Comparison of ENCODE assay signal across 1 cellular context in the genomic region with DNA sequence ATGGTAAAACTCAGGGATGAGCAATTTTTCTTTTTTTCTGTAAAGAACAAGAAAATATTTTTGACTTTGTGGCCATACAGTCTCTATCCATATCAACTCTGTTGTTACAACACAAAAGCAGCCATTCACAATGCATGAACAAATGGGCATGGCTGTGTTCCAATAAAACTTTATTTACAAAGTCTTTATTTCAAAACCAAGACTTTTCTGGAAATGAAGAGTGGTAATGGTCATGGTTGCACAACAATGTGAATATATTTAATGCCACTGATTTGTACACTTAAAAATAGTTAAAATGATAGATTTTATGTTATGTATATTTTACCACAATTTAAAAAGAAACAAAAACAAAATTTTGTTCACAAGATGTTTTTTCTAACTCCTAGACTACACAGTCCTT.
TF ChIP-seq lines count a peak whose summit lies in the region.

No MANE protein-coding gene starts in this region.

TF ChIP-seq in GM23338, 12 proteins besides CTCF, POLR2A, EP300 and RAD21 (continued from another document):
- TF ChIP-seq CREB1 (CRISPR knock-in tag; IDR thresholded peaks at IDR 0.05; ENCODE audit: low read depth) = no peak
- no peak for TF ChIP-seq STAT1 (IDR thresholded peaks at IDR 0.05; ENCODE audit: unreplicated experiment)
- no peak for TF ChIP-seq EZH2 (IDR thresholded peaks at IDR 0.05; ENCODE audit: low read depth, unreplicated experiment)
